1 cellular context compared by ENCODE assay signal in the genomic region with DNA sequence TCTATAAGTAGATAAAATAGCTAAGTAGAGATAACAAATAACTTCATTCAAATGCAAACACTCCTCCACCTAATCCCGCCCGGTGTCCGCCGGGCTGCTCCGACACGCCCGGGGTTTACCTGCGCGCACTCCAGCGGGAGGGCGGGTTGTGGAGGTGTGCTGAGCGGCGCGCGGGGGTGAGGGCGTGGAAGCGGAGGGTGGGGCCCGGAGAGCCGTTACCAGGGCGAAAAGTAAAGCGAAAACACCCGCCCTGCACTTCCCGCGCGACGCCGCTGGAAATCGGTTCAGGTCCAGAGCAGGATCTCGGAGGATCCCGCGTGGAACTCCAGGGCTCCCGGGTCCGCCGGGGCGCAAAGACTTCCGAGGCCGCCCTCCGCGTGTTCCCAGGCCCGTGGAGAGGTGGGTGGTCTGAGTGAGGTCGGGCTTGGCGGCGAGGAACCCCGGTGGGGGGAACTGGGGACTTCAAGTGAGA.
A peak's percentile ranks its signal among the peaks of the same experiment; 100 is the strongest.
TF ChIP-seq lines count a peak whose summit lies in the region.

No MANE protein-coding gene starts in this region.

TF ChIP-seq in GM12878, 131 proteins besides CTCF, POLR2A, EP300 and RAD21 (continued from another document and continues in another):
- TF ChIP-seq SUZ12 (IDR thresholded peaks at IDR 0.05; ENCODE audit: unreplicated experiment) (peak; percentile 60), MTA3 (IDR thresholded peaks at IDR 0.05; ENCODE audit: borderline replicate concordance, low read length) (no peak), ZZZ3 (IDR thresholded peaks at IDR 0.05; ENCODE audit: control insufficient read depth, insufficient read length, low read depth) (no peak), NFYA (IDR thresholded peaks at IDR 0.05; ENCODE audit: borderline replicate concordance, low read depth, low read length) (no peak), SIN3A (IDR thresholded peaks at IDR 0.05; ENCODE audit: low read depth, low read length) (no peak), SMAD5 (IDR thresholded peaks at IDR 0.05; ENCODE audit: low read depth) (no peak), EGR1 (IDR thresholded peaks at IDR 0.05; ENCODE audit: borderline replicate concordance in 1 of 2, low read depth in 2 of 2, low read length in 2 of 2) (peak in 1 of 2 experiments; percentile 33; a peak in 1 of 3 replicates), MYB (IDR thresholded peaks at IDR 0.05; ENCODE audit: borderline replicate concordance, low read depth, low read length) (no peak), BCLAF1 (IDR thresholded peaks at IDR 0.05) (no peak), ATF7 (IDR thresholded peaks at IDR 0.05; ENCODE audit: low read depth) (no peak), RELA (IDR thresholded peaks at IDR 0.05; ENCODE audit: borderline replicate concordance, partially characterized antibody) (no peak), PBX3 (IDR thresholded peaks at IDR 0.05; ENCODE audit: insufficient replicate concordance, low read depth, low read length) (no peak), BMI1 (IDR thresholded peaks at IDR 0.05; ENCODE audit: borderline replicate concordance) (no peak), GABPA (IDR thresholded peaks at IDR 0.05; ENCODE audit: low read depth) (no peak), SUPT20H (IDR thresholded peaks at IDR 0.05; ENCODE audit: borderline replicate concordance, control insufficient read depth, low read depth, low read length) (no peak), IRF3 (IDR thresholded peaks at IDR 0.05) (no peak), ZNF592 (IDR thresholded peaks at IDR 0.05) (no peak), USF2 (IDR thresholded peaks at IDR 0.05; ENCODE audit: borderline replicate concordance, low read depth, low read length) (no peak), MLLT1 (IDR thresholded peaks at IDR 0.05) (no peak), HDAC2 (IDR thresholded peaks at IDR 0.05) (no peak), ETV6 (conservative IDR thresholded peaks at IDR 0.05 in 1 of 2, IDR thresholded peaks at IDR 0.05 in 1 of 2; ENCODE audit: borderline replicate concordance in 1 of 2, low read depth in 1 of 2) (no peak), ZBTB33 (IDR thresholded peaks at IDR 0.05) (no peak), MXI1 (IDR thresholded peaks at IDR 0.05; ENCODE audit: low read depth, low read length) (peak; percentile 56; the same call in 1 of the 2 replicates), JUNB (IDR thresholded peaks at IDR 0.05) (no peak)
- TF ChIP-seq, protein P1, sequence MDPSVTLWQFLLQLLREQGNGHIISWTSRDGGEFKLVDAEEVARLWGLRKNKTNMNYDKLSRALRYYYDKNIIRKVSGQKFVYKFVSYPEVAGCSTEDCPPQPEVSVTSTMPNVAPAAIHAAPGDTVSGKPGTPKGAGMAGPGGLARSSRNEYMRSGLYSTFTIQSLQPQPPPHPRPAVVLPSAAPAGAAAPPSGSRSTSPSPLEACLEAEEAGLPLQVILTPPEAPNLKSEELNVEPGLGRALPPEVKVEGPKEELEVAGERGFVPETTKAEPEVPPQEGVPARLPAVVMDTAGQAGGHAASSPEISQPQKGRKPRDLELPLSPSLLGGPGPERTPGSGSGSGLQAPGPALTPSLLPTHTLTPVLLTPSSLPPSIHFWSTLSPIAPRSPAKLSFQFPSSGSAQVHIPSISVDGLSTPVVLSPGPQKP (IDR thresholded peaks at IDR 0.05; ENCODE audit: low read depth, low read length) = no peak
- TF ChIP-seq, protein P2, sequence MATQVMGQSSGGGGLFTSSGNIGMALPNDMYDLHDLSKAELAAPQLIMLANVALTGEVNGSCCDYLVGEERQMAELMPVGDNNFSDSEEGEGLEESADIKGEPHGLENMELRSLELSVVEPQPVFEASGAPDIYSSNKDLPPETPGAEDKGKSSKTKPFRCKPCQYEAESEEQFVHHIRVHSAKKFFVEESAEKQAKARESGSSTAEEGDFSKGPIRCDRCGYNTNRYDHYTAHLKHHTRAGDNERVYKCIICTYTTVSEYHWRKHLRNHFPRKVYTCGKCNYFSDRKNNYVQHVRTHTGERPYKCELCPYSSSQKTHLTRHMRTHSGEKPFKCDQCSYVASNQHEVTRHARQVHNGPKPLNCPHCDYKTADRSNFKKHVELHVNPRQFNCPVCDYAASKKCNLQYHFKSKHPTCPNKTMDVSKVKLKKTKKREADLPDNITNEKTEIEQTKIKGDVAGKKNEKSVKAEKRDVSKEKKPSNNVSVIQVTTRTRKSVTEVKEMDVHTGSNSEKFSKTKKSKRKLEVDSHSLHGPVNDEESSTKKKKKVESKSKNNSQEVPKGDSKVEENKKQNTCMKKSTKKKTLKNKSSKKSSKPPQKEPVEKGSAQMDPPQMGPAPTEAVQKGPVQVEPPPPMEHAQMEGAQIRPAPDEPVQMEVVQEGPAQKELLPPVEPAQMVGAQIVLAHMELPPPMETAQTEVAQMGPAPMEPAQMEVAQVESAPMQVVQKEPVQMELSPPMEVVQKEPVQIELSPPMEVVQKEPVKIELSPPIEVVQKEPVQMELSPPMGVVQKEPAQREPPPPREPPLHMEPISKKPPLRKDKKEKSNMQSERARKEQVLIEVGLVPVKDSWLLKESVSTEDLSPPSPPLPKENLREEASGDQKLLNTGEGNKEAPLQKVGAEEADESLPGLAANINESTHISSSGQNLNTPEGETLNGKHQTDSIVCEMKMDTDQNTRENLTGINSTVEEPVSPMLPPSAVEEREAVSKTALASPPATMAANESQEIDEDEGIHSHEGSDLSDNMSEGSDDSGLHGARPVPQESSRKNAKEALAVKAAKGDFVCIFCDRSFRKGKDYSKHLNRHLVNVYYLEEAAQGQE (IDR thresholded peaks at IDR 0.05; ENCODE audit: low read depth, low read length) = no peak
- TF ChIP-seq, protein P3, sequence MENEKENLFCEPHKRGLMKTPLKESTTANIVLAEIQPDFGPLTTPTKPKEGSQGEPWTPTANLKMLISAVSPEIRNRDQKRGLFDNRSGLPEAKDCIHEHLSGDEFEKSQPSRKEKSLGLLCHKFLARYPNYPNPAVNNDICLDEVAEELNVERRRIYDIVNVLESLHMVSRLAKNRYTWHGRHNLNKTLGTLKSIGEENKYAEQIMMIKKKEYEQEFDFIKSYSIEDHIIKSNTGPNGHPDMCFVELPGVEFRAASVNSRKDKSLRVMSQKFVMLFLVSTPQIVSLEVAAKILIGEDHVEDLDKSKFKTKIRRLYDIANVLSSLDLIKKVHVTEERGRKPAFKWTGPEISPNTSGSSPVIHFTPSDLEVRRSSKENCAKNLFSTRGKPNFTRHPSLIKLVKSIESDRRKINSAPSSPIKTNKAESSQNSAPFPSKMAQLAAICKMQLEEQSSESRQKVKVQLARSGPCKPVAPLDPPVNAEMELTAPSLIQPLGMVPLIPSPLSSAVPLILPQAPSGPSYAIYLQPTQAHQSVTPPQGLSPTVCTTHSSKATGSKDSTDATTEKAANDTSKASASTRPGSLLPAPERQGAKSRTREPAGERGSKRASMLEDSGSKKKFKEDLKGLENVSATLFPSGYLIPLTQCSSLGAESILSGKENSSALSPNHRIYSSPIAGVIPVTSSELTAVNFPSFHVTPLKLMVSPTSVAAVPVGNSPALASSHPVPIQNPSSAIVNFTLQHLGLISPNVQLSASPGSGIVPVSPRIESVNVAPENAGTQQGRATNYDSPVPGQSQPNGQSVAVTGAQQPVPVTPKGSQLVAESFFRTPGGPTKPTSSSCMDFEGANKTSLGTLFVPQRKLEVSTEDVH (IDR thresholded peaks at IDR 0.05; ENCODE audit: low read depth, partially characterized antibody) = no peak
